Comparison of ENCODE assay signal across 1 cellular context in the genomic region with DNA sequence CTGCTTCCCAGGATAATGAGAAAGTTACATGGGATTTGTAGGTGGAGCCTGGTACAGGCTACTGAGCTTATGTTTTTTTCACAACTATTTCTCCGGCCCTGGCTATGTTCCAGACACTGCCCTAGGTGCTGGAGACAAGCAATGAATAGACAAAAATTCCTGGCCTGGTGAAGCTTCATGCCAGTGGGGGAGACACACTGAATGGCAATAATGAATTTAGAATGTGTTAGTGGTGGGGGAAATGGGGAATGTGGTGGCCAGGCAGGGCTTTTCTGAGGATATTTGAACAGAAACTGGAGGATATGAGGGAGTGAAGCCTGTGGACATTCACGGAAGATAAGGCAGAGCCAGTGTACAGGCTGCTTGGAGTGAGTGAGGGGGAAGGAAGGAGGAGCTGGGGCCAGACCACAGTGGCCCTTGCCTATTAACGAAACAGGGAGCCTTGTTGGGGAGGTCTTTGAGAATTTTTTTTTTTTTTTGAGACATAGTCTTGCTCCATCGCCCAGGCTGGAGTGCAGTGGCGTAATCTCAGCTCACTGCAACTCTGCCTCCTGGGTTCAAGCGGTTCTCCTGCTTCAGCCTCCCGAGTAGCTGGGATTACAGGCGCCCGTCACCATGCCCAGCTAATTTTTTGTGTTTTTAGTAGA.
TF ChIP-seq lines count a peak whose summit lies in the region.

No MANE protein-coding gene starts in this region.

TF ChIP-seq in A549, 52 proteins besides CTCF, POLR2A, EP300 and RAD21:
- no peak for TF ChIP-seq MYC (IDR thresholded peaks at IDR 0.05; ENCODE audit: borderline replicate concordance, low read length)
- TF ChIP-seq CHD4 (IDR thresholded peaks at IDR 0.05; ENCODE audit: borderline replicate concordance): no peak
- no peak for TF ChIP-seq CEBPB (IDR thresholded peaks at IDR 0.05)
- no peak for TF ChIP-seq RARB (CRISPR knock-in tag; IDR thresholded peaks at IDR 0.05)
- no peak for TF ChIP-seq FOXS1 (CRISPR knock-in tag; IDR thresholded peaks at IDR 0.05)
- TF ChIP-seq NFE2L2 (conservative IDR thresholded peaks at IDR 0.05; ENCODE audit: low read length): no peak
- no peak for TF ChIP-seq HEYL (CRISPR knock-in tag; IDR thresholded peaks at IDR 0.05)
- TF ChIP-seq HOXA7 (CRISPR knock-in tag; IDR thresholded peaks at IDR 0.05): no peak
- no peak for TF ChIP-seq EHF (CRISPR knock-in tag; IDR thresholded peaks at IDR 0.05)
- TF ChIP-seq KDM5A (IDR thresholded peaks at IDR 0.05): no peak
- TF ChIP-seq NPAS2 (CRISPR knock-in tag; IDR thresholded peaks at IDR 0.05; ENCODE audit: borderline replicate concordance): no peak
- no peak for TF ChIP-seq GATA3 (IDR thresholded peaks at IDR 0.05; ENCODE audit: borderline replicate concordance)
- TF ChIP-seq ZSCAN20 (CRISPR knock-in tag; IDR thresholded peaks at IDR 0.05): no peak
